ENCODE assay signal across 9 cellular contexts in genomic region chr11:83521647-83522596, GRCh38.
DNase-seq lines count a peak whose midpoint lies in the region; ATAC-seq and TF ChIP-seq lines count a peak whose summit lies in the region.
"Had no signal": no experiment of that assay in that cellular context is flagged by ENCODE, and none has a peak within 500 bp of the region (broad histone marks: within the 10 kb centered on the region; RNA-seq: fewer than 3 reads in every experiment).

No MANE protein-coding gene starts in this region.

- TF ChIP-seq CTCF in fibroblast of mammary gland (conservative IDR thresholded peaks at IDR 0.05; ENCODE audit: control insufficient read depth, insufficient read depth, low read depth, low read length): peak; percentile 56
- no peak for TF ChIP-seq CTCF in osteocyte (IDR thresholded peaks at IDR 0.05)
- TF ChIP-seq CTCF in activated CD8-positive, alpha-beta T cell treated with anti-CD3 and anti-CD28 coated beads for 36 hours (IDR thresholded peaks at IDR 0.05): no peak

- H3K4me3 ChIP-seq in fibroblast of mammary gland (ENCODE audit: control insufficient read depth, low read depth, low read length): no peak overlapping the region

- CTCF ChIA-PET in activated CD8-positive, alpha-beta T cell treated with anti-CD3 and anti-CD28 coated beads for 36 hours (lab: Charles Lee): interaction anchor here (0.7 to 1.3 kb wide), 2 partner anchors 12 to 228 kb away, joined by 3 read pairs; no protein-coding TSS in a partner anchor

- H3K27me3 Mint-ChIP-seq in osteocyte (ENCODE audit: unreplicated experiment): no peaks in the 10 kb centered on the region
- H3K27me3 Mint-ChIP-seq in activated CD8-positive, alpha-beta T cell treated with anti-CD3 and anti-CD28 coated beads for 36 hours: peaks cover 3% of the 10 kb centered on the region

- intact Hi-C loops in activated CD8-positive, alpha-beta T cell treated with anti-CD3 and anti-CD28 coated beads for 36 hours (cut with micrococcal nuclease): no loop called here

- DNase-seq in AG08395 (ENCODE audit: low spot score) (peak; percentile 71), NCI-H748 (lab: John Stamatoyannopoulos, UW; ENCODE audit: unreplicated experiment) (peak; percentile 67), fibroblast of mammary gland (ENCODE audit: low read depth) (peak; percentile 49), osteocyte (ENCODE audit: extremely low spot score, unreplicated experiment) (no peak)
- DNase-seq in activated CD8-positive, alpha-beta T cell treated with anti-CD3 and anti-CD28 coated beads for 36 hours: no peak
- DNase-seq in stimulated activated CD4-positive, alpha-beta T cell treated with anti-CD3 and anti-CD28 coated beads, Interleukin-2, amount 100 ng/mL, for 24 hours: no peak

- POLR2A ChIA-PET in activated CD8-positive, alpha-beta T cell treated with anti-CD3 and anti-CD28 coated beads for 36 hours (lab: Charles Lee): interaction anchor here (0.7 kb wide), 1 partner anchor 13 kb away, joined by 4 read pairs; no protein-coding TSS in a partner anchor

- H3K27ac Mint-ChIP-seq in osteocyte (ENCODE audit: unreplicated experiment): no peak overlapping the region
- H3K27ac Mint-ChIP-seq in activated CD8-positive, alpha-beta T cell treated with anti-CD3 and anti-CD28 coated beads for 36 hours: no peak overlapping the region
- H3K27ac Mint-ChIP-seq: nephron had no signal

- no peak overlapping the region for H3K4me3 Mint-ChIP-seq in osteocyte (ENCODE audit: unreplicated experiment)
- H3K4me3 Mint-ChIP-seq in activated CD8-positive, alpha-beta T cell treated with anti-CD3 and anti-CD28 coated beads for 36 hours: no peak overlapping the region
- H3K4me3 Mint-ChIP-seq: nephron had no signal

- peak; percentile 54 for ATAC-seq in GM18909 (IDR thresholded peaks at IDR 0.05; ENCODE audit: poor library complexity, unreplicated experiment)
- ATAC-seq in GM19023 (IDR thresholded peaks at IDR 0.05; ENCODE audit: unreplicated experiment): no peak
- ATAC-seq in activated CD8-positive, alpha-beta T cell treated with anti-CD3 and anti-CD28 coated beads for 36 hours: no peak

- no peaks in the 10 kb centered on the region for H3K4me1 Mint-ChIP-seq in osteocyte (ENCODE audit: unreplicated experiment)
- H3K4me1 Mint-ChIP-seq in activated CD8-positive, alpha-beta T cell treated with anti-CD3 and anti-CD28 coated beads for 36 hours (ENCODE audit: low read depth): no peaks in the 10 kb centered on the region
- H3K4me1 Mint-ChIP-seq: nephron had no signal

- H3K36me3 Mint-ChIP-seq in osteocyte (ENCODE audit: unreplicated experiment): no peaks in the 10 kb centered on the region
- H3K36me3 Mint-ChIP-seq in activated CD8-positive, alpha-beta T cell treated with anti-CD3 and anti-CD28 coated beads for 36 hours (ENCODE audit: low read depth): no peaks in the 10 kb centered on the region

- peaks cover 4% of the 10 kb centered on the region for H3K9me3 Mint-ChIP-seq in osteocyte (ENCODE audit: unreplicated experiment)
- peaks cover 6% of the 10 kb centered on the region for H3K9me3 Mint-ChIP-seq in activated CD8-positive, alpha-beta T cell treated with anti-CD3 and anti-CD28 coated beads for 36 hours

Comparison
In these comparisons a context has a peak if more than half of its experiments do, and no peak if none do; other contexts are left out.
1. DNase-seq: peak in AG08395 (single experiment), NCI-H748 (single experiment) and fibroblast of mammary gland (single experiment); none in osteocyte (single experiment), activated CD8-positive, alpha-beta T cell treated with anti-CD3 and anti-CD28 coated beads for 36 hours (single experiment) and stimulated activated CD4-positive, alpha-beta T cell treated with anti-CD3 and anti-CD28 coated beads, Interleukin-2, amount 100 ng/mL, for 24 hours (0 of 2).